13 cellular contexts compared by ENCODE assay signal in genomic region chr10:121525276-121526039, GRCh38.
DNase-seq lines count a peak whose midpoint lies in the region; ATAC-seq and TF ChIP-seq lines count a peak whose summit lies in the region.
"Had no signal": no experiment of that assay in that cellular context is flagged by ENCODE, and none has a peak within 500 bp of the region (broad histone marks: within the 10 kb centered on the region; RNA-seq: fewer than 3 reads in every experiment).

No MANE protein-coding gene starts in this region.

- no peak overlapping the region for H3K9ac ChIP-seq in trophoblast cell (ENCODE audit: low read length)

- H4K20me1 ChIP-seq in hepatocyte (ENCODE audit: insufficient read depth, poor library complexity, severe bottlenecking) = no peaks in the 10 kb centered on the region

- no peak overlapping the region for H3K4ac ChIP-seq in trophoblast cell (ENCODE audit: low read depth, low read length)

- H2AFZ ChIP-seq in hepatocyte (no peak overlapping the region), trophoblast cell (ENCODE audit: insufficient read depth, low read length, poor library complexity) (no peak overlapping the region)

- H3K4me3 ChIP-seq in hepatocyte (no peak overlapping the region), trophoblast cell (ENCODE audit: low read depth, low read length) (no peak overlapping the region), vagina (no peak overlapping the region)

- H3K79me2 ChIP-seq in hepatocyte (peaks cover 60% of the 10 kb centered on the region), trophoblast cell (ENCODE audit: control insufficient read depth, insufficient read depth, low read length, poor library complexity) (peaks cover 2% of the 10 kb centered on the region)

- no peaks in the 10 kb centered on the region for H3K36me3 Mint-ChIP-seq in natural killer cell
- H3K36me3 Mint-ChIP-seq in activated CD8-positive, alpha-beta T cell treated with anti-CD3 and anti-CD28 coated beads for 36 hours (ENCODE audit: low read depth) = no peaks in the 10 kb centered on the region
- no peaks in the 10 kb centered on the region for H3K36me3 Mint-ChIP-seq in activated naive CD8-positive, alpha-beta T cell treated with anti-CD3 and anti-CD28 coated beads for 36 hours

- H4K12ac ChIP-seq in trophoblast cell (ENCODE audit: low read depth, low read length) = no peak overlapping the region

- no peaks in the 10 kb centered on the region for H3K27me3 ChIP-seq in hepatocyte
- no peaks in the 10 kb centered on the region for H3K27me3 ChIP-seq in trophoblast cell (ENCODE audit: insufficient read depth, low read length)
- H3K27me3 ChIP-seq in vagina = no peaks in the 10 kb centered on the region

- H3K14ac ChIP-seq in trophoblast cell (ENCODE audit: low read length) = no peak overlapping the region

- H3K4me2 ChIP-seq in hepatocyte (peak overlapping the region; percentile 32), trophoblast cell (ENCODE audit: low read length) (no peak overlapping the region)

- H3K18ac ChIP-seq in trophoblast cell (ENCODE audit: low read length) = peak overlapping the region; percentile 23

- no peaks in the 10 kb centered on the region for H3K9me2 ChIP-seq in hepatocyte (replicated peaks; ENCODE audit: insufficient read depth)

- H3K36me3 ChIP-seq in hepatocyte (replicated peaks; ENCODE audit: insufficient read depth, low read depth) (no peaks in the 10 kb centered on the region), trophoblast cell (ENCODE audit: control insufficient read depth in 1 of 2, insufficient read depth in 2 of 2, low read length in 2 of 2) (peaks cover 0 to 3% of the 10 kb centered on the region in 2 experiments), vagina (no peaks in the 10 kb centered on the region)

- no peak for TF ChIP-seq POLR2A in vagina (IDR thresholded peaks at IDR 0.05)

- TF ChIP-seq CTCF in hepatocyte (IDR thresholded peaks at IDR 0.05; ENCODE audit: poor library complexity) = no peak
- no peak for TF ChIP-seq CTCF in vagina (IDR thresholded peaks at IDR 0.05)
- no peak for TF ChIP-seq CTCF in natural killer cell (IDR thresholded peaks at IDR 0.05)
- no peak for TF ChIP-seq CTCF in activated CD8-positive, alpha-beta T cell treated with anti-CD3 and anti-CD28 coated beads for 36 hours (IDR thresholded peaks at IDR 0.05)

- DNase-seq in NCI-H510A treated with DMSO at 0.1 percent for 48 hours (lab: John Stamatoyannopoulos, UW) (peak; percentile 56), NCI-H510A (lab: John Stamatoyannopoulos, UW) (no peak), hepatocyte (ENCODE audit: low spot score) (peak; percentile 35), trophoblast cell (peak; percentile 7 to 39), vagina (ENCODE audit: extremely low spot score in 2 of 2) (no peak), natural killer cell (no peak)
- no peak for DNase-seq in activated CD8-positive, alpha-beta T cell treated with anti-CD3 and anti-CD28 coated beads for 36 hours
- DNase-seq in activated naive CD8-positive, alpha-beta T cell treated with anti-CD3 and anti-CD28 coated beads for 36 hours = no peak
- DNase-seq: activated CD8-positive, alpha-beta memory T cell treated with anti-CD3 and anti-CD28 coated beads for 24 hours; activated effector memory CD4-positive, alpha-beta T cell treated with anti-CD3 and anti-CD28 coated beads, Interleukin-2, amount 50 U/mL, for 16 hours; NCI-H1436 treated with DMSO at 0.1 percent for 48 hours had no signal

- POLR2A ChIA-PET in activated CD8-positive, alpha-beta T cell treated with anti-CD3 and anti-CD28 coated beads for 36 hours (lab: Charles Lee) = no interaction called here

- H3K4me1 ChIP-seq in hepatocyte (ENCODE audit: insufficient read depth) = peaks cover 62% of the 10 kb centered on the region
- H3K4me1 ChIP-seq in trophoblast cell (ENCODE audit: control insufficient read depth in 1 of 2, insufficient read depth in 2 of 2, low read length in 2 of 2) = peaks cover 0 to 3% of the 10 kb centered on the region in 2 experiments
- H3K4me1 ChIP-seq in vagina = peaks cover 56% of the 10 kb centered on the region

- ATAC-seq in natural killer cell = no peak
- no peak for ATAC-seq in activated CD8-positive, alpha-beta T cell treated with anti-CD3 and anti-CD28 coated beads for 36 hours

- CTCF ChIA-PET in activated CD8-positive, alpha-beta T cell treated with anti-CD3 and anti-CD28 coated beads for 36 hours (lab: Charles Lee) = no interaction called here

- peak overlapping the region; percentile 91 for H3K27ac ChIP-seq in hepatocyte
- H3K27ac ChIP-seq in trophoblast cell (ENCODE audit: low read depth, low read length) = no peak overlapping the region
- H3K27ac ChIP-seq in vagina = peak overlapping the region; percentile 66

- H2BK5ac ChIP-seq in trophoblast cell (ENCODE audit: low read depth, low read length, poor library complexity) = no peak overlapping the region

- no peak overlapping the region for H3K27ac Mint-ChIP-seq in natural killer cell
- H3K27ac Mint-ChIP-seq in activated CD8-positive, alpha-beta T cell treated with anti-CD3 and anti-CD28 coated beads for 36 hours = no peak overlapping the region
- no peak overlapping the region for H3K27ac Mint-ChIP-seq in activated naive CD8-positive, alpha-beta T cell treated with anti-CD3 and anti-CD28 coated beads for 36 hours
- H3K27ac Mint-ChIP-seq: stimulated activated naive CD8-positive, alpha-beta T cell treated with anti-CD3 and anti-CD28 coated beads, Interleukin-15, Interleukin-2, amounts not matched to agents 100 ng/mL and 50 ng/mL, for 24 hours; T-helper 2 cell treated with Interferon-gamma antibody and Interleukin-4, amounts not matched to agents 5 μg/mL and 100 μg/mL, for 36 hours had no signal

- no peak overlapping the region for H2AK5ac ChIP-seq in trophoblast cell (ENCODE audit: low read length)

- WGBS in hepatocyte (ENCODE audit: low lambda C conversion rate, missing lambda C conversion rate) = 49% methylated on average over 14 of the region's 14 CpGs
- no CpG with 5 or more reads among the region's 14 CpGs for WGBS in trophoblast cell (ENCODE audit: extremely low coverage, insufficient coverage, insufficient read length)

- no peaks in the 10 kb centered on the region for H3K27me3 Mint-ChIP-seq in natural killer cell (ENCODE audit: low read depth in 2 of 2)
- peaks cover 2% of the 10 kb centered on the region for H3K27me3 Mint-ChIP-seq in activated CD8-positive, alpha-beta T cell treated with anti-CD3 and anti-CD28 coated beads for 36 hours
- H3K27me3 Mint-ChIP-seq in activated naive CD8-positive, alpha-beta T cell treated with anti-CD3 and anti-CD28 coated beads for 36 hours = peaks cover 4% of the 10 kb centered on the region
- H3K27me3 Mint-ChIP-seq: stimulated activated naive CD8-positive, alpha-beta T cell treated with anti-CD3 and anti-CD28 coated beads, Interleukin-15, Interleukin-2, amounts not matched to agents 100 ng/mL and 50 ng/mL, for 24 hours had no signal

- no peak overlapping the region for H3K4me3 Mint-ChIP-seq in natural killer cell
- no peak overlapping the region for H3K4me3 Mint-ChIP-seq in activated CD8-positive, alpha-beta T cell treated with anti-CD3 and anti-CD28 coated beads for 36 hours
- H3K4me3 Mint-ChIP-seq in activated naive CD8-positive, alpha-beta T cell treated with anti-CD3 and anti-CD28 coated beads for 36 hours = no peak overlapping the region
- H3K4me3 Mint-ChIP-seq: stimulated activated naive CD8-positive, alpha-beta T cell treated with anti-CD3 and anti-CD28 coated beads, Interleukin-15, Interleukin-2, amounts not matched to agents 100 ng/mL and 50 ng/mL, for 24 hours; T-helper 2 cell treated with Interferon-gamma antibody and Interleukin-4, amounts not matched to agents 5 μg/mL and 100 μg/mL, for 36 hours had no signal

- H2BK12ac ChIP-seq in trophoblast cell (ENCODE audit: low read length) = no peak overlapping the region

- no peak overlapping the region for H3K23ac ChIP-seq in trophoblast cell (ENCODE audit: low read length)

- H3K9me3 Mint-ChIP-seq in natural killer cell = no peaks in the 10 kb centered on the region
- H3K9me3 Mint-ChIP-seq in activated CD8-positive, alpha-beta T cell treated with anti-CD3 and anti-CD28 coated beads for 36 hours = peaks cover 1% of the 10 kb centered on the region
- no peaks in the 10 kb centered on the region for H3K9me3 Mint-ChIP-seq in activated naive CD8-positive, alpha-beta T cell treated with anti-CD3 and anti-CD28 coated beads for 36 hours
- H3K9me3 Mint-ChIP-seq: T-helper 2 cell treated with Interferon-gamma antibody and Interleukin-4, amounts not matched to agents 5 μg/mL and 100 μg/mL, for 36 hours had no signal

- no peaks in the 10 kb centered on the region for H3K4me1 Mint-ChIP-seq in natural killer cell
- no peaks in the 10 kb centered on the region for H3K4me1 Mint-ChIP-seq in activated CD8-positive, alpha-beta T cell treated with anti-CD3 and anti-CD28 coated beads for 36 hours (ENCODE audit: low read depth)
- no peaks in the 10 kb centered on the region for H3K4me1 Mint-ChIP-seq in activated naive CD8-positive, alpha-beta T cell treated with anti-CD3 and anti-CD28 coated beads for 36 hours

- intact Hi-C loops in vagina (cut with DNase I) (no loop called here), natural killer cell (cut with micrococcal nuclease) (no loop called here)
- intact Hi-C loops in activated CD8-positive, alpha-beta T cell treated with anti-CD3 and anti-CD28 coated beads for 36 hours (cut with micrococcal nuclease) = no loop called here

- H3K9me3 ChIP-seq in hepatocyte (ENCODE audit: low read depth) (no peaks in the 10 kb centered on the region), trophoblast cell (ENCODE audit: insufficient read depth, low read depth, low read length) (no peaks in the 10 kb centered on the region), vagina (no peaks in the 10 kb centered on the region)

- peak overlapping the region; percentile 53 for H2BK120ac ChIP-seq in trophoblast cell (ENCODE audit: insufficient read depth, low read length, poor library complexity)

- H4K91ac ChIP-seq in trophoblast cell (ENCODE audit: low read depth, low read length) = no peak overlapping the region

- H4K8ac ChIP-seq in trophoblast cell (ENCODE audit: low read depth, low read length) = no peak overlapping the region

- peaks cover 2% of the 10 kb centered on the region for H3K79me1 ChIP-seq in trophoblast cell (ENCODE audit: low read length)

Comparison
In these comparisons a context has a peak if more than half of its experiments do, and no peak if none do; other contexts are left out.
1. DNase-seq: peak in NCI-H510A treated with DMSO at 0.1 percent for 48 hours (single experiment), hepatocyte (single experiment) and trophoblast cell (2 of 2); none in NCI-H510A (single experiment), vagina (0 of 2), natural killer cell (single experiment), activated CD8-positive, alpha-beta T cell treated with anti-CD3 and anti-CD28 coated beads for 36 hours (single experiment) and activated naive CD8-positive, alpha-beta T cell treated with anti-CD3 and anti-CD28 coated beads for 36 hours (single experiment).